In the genomic region with DNA sequence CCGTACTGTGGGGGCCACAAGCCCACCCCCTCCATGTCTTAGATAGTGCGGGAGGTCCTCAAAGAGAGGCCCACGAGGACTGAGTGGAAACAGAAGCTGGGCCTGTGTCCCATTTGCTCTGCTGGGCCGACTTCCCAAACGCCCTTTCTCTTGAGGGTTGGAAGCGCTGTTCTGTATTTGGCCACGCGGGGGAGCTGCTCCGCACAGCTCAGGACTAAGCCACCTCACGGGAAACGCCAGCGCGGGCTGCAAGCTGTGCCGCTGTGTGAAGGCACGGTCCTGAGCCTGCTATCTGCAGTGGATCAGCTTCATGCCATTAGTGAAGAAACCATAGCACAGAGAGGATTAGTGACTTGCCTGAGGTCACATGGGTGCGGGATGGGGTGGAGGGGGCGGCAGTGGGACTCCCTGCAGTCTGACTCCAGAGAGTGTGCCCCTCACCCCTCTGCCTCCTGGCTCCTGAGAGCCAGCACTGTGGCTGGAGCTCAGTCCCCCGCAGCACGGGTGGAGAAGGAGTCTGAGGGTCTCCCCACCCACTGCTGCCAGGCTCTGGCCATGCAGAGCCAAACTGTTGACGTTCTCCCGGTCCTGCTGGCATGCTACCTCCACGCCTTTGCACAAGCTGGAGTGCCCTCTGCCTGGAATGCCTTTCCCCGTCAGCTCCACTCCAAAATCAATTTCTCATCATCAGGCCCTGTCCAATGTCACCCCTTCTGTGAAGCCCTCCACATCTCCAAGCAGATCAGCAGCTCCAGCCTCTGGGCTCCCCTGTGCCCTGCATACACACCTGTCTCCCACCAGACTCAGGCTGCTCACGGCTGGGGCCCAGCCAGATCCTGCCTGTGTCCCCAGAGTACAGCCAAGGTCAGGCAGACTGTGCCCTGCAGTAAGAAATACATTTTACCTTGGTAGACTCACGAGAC, we compare ENCODE assay signal across 8 cellular contexts. TPM values are rescaled to one million over a fixed set of nuclear protein-coding genes. Genes with fewer than 3 reads are reported as not detected.
DNase-seq lines count a peak whose midpoint lies in the region; ATAC-seq, FAIRE-seq and TF ChIP-seq lines count a peak whose summit lies in the region.

No MANE protein-coding gene starts in this region.

- H2BK12ac ChIP-seq in H1 (ENCODE audit: low read depth, low read length) (no peak overlapping the region; the same call in 1 of the 2 replicates), mesenchymal stem cell (ENCODE audit: low read length in 2 of 2) (peak overlapping the region in 1 of 2 experiments; percentile 37)

- no peak overlapping the region for H2BK120ac ChIP-seq in H1 (replicated peaks; ENCODE audit: low read depth, low read length)
- no peak overlapping the region for H2BK120ac ChIP-seq in mesenchymal stem cell (ENCODE audit: low read depth, low read length)

- peak overlapping the region; percentile 85; the same call in 1 of the 2 replicates for H4K8ac ChIP-seq in H1 (ENCODE audit: extremely low read depth, insufficient read depth, low read length)
- H4K8ac ChIP-seq in mesenchymal stem cell (ENCODE audit: low read length) = peak overlapping the region; percentile 84

- no peaks in the 10 kb centered on the region for H3K79me2 ChIP-seq in H1 (ENCODE audit: control insufficient read depth in 1 of 2, insufficient read depth in 2 of 2, low read length in 2 of 2)

- CTCF ChIA-PET in H1 (lab: Charles Lee; ENCODE audit: partially characterized antibody) = interaction anchor here (0.6 to 7.3 kb wide), 65 partner anchors 10 to 530 kb away, joined by 3 to 77 read pairs (median 5); a partner anchor contains a TSS

- H3K9ac ChIP-seq in H1 (replicated peaks in 1 of 4; ENCODE audit: extremely low read depth in 1 of 4, low read depth in 3 of 4, low read length in 3 of 4) = no peak overlapping the region; a peak in 1 of 7 replicates
- H3K9ac ChIP-seq in mesenchymal stem cell (ENCODE audit: low read length) = peak overlapping the region; percentile 43

- TF ChIP-seq CTCF in H1 (IDR thresholded peaks at IDR 0.05; ENCODE audit: control extremely low read depth in 1 of 3, insufficient read depth in 1 of 3, low read depth in 1 of 3, low read length in 3 of 3) = peak; percentile 91 to 94 (median 92)

- H3K14ac ChIP-seq in H1 (ENCODE audit: insufficient read length) (no peak overlapping the region), mesenchymal stem cell (ENCODE audit: low read length in 2 of 2) (peak overlapping the region in 1 of 2 experiments; percentile 92)

- peak overlapping the region; percentile 27; the same call in 1 of the 2 replicates for H2BK5ac ChIP-seq in H1 (ENCODE audit: low read depth, low read length)
- H2BK5ac ChIP-seq in mesenchymal stem cell (ENCODE audit: low read depth, low read length, poor library complexity, severe bottlenecking) = no peak overlapping the region

- H2AK5ac ChIP-seq in H1 (ENCODE audit: low read depth, low read length) (no peak overlapping the region), mesenchymal stem cell (ENCODE audit: low read length, severe bottlenecking) (no peak overlapping the region)

- DNase-seq in GDM1 (lab: John Stamatoyannopoulos, UW) (peak; percentile 66), NOMO-1 treated with dmso at 0.1 percent for 144 hours (lab: John Stamatoyannopoulos, UW; ENCODE audit: unreplicated experiment) (peak; percentile 63), H1 (ENCODE audit: low read depth in 1 of 2, low spot score in 2 of 2) (peak; percentile 54 to 95), mesenchymal stem cell (peak; percentile 80)
- DNase-seq in activated CD8-positive, alpha-beta memory T cell treated with anti-CD3 and anti-CD28 coated beads, Interleukin-2, amount 50 U/mL, for 1 hour (ENCODE audit: extremely low read depth) = peak; percentile 8
- peak; percentile 68 for DNase-seq in stimulated activated CD8-positive, alpha-beta memory T cell treated with anti-CD3 and anti-CD28 coated beads, Interleukin-15, amount 100 ng/mL, for 24 hours (ENCODE audit: low read depth)

- H3K9me3 ChIP-seq in H1 (ENCODE audit: insufficient read depth in 2 of 2, low read depth in 1 of 2, low read length in 1 of 2) (no peaks in the 10 kb centered on the region), mesenchymal stem cell (ENCODE audit: control insufficient read depth, low read length) (no peaks in the 10 kb centered on the region)

- no peaks in the 10 kb centered on the region for H4K20me1 ChIP-seq in H1 (replicated peaks in 1 of 2; ENCODE audit: control insufficient read depth in 1 of 2, insufficient read depth in 2 of 2, low read length in 2 of 2)

- H2BK15ac ChIP-seq in H1 (ENCODE audit: low read length) = peak overlapping the region; percentile 96
- H2BK15ac ChIP-seq in mesenchymal stem cell (ENCODE audit: low read depth, poor library complexity, severe bottlenecking) = no peak overlapping the region

- peak; percentile 83 for FAIRE-seq in H1 (lab: Jason Lieb, UNC)

- no peak for TF ChIP-seq EP300 in H1 (IDR thresholded peaks at IDR 0.05; ENCODE audit: borderline replicate concordance in 1 of 2, low read depth in 2 of 2, low read length in 2 of 2)

- H2AFZ ChIP-seq in H1 (ENCODE audit: low read length) = peak overlapping the region; percentile 67
- H2AFZ ChIP-seq in mesenchymal stem cell (ENCODE audit: low read depth, low read length) = peak overlapping the region; percentile 88

- H3K4me1 ChIP-seq in H1 (replicated peaks in 1 of 4; ENCODE audit: control insufficient read depth in 3 of 4, insufficient read depth in 4 of 4, low read length in 3 of 4) (peaks cover 0 to 2% (median 0%) of the 10 kb centered on the region in 4 experiments; a peak in 1 of 7 replicates), mesenchymal stem cell (ENCODE audit: control insufficient read depth, insufficient read depth, low read depth, low read length) (peaks cover 6% of the 10 kb centered on the region)

- 29% methylated on average over 25 of the region's 25 CpGs; no CpG with 5 or more reads in 1 of the 2 experiments for whole genome bisulfite sequencing in H1 (ENCODE audit: extremely low coverage in 1 of 2, insufficient coverage in 1 of 2, insufficient read length in 1 of 2, insufficient replicate concordance in 2 of 2, low coverage in 1 of 2, low lambda C conversion rate in 2 of 2, missing lambda C conversion rate in 1 of 2), 2 experiments
- 24% methylated on average over 25 of the region's 25 CpGs for WGBS in mesenchymal stem cell

- peak; percentile 72 to 80 for TF ChIP-seq RAD21 in H1 (IDR thresholded peaks at IDR 0.05 in 1 of 2, conservative IDR thresholded peaks at IDR 0.05 in 1 of 2; ENCODE audit: low read depth in 2 of 2, low read length in 2 of 2)

- H3K4ac ChIP-seq in H1 (replicated peaks; ENCODE audit: insufficient read length, low read depth, low read length) = no peak overlapping the region
- H3K4ac ChIP-seq in mesenchymal stem cell (ENCODE audit: low read depth in 1 of 2, low read length in 2 of 2) = no peak overlapping the region

- ATAC-seq in HG03565 (IDR thresholded peaks at IDR 0.05; ENCODE audit: unreplicated experiment) (peak; percentile 57), GM21367 (IDR thresholded peaks at IDR 0.05; ENCODE audit: unreplicated experiment) (no peak)

- H3K4me2 ChIP-seq in H1 (ENCODE audit: insufficient read depth in 1 of 2, low read depth in 2 of 2, low read length in 2 of 2) (peak overlapping the region in 1 of 2 experiments; percentile 49; a peak in 3 of 4 replicates), mesenchymal stem cell (ENCODE audit: low read length, poor library complexity, severe bottlenecking) (peak overlapping the region; percentile 55)

- no peak overlapping the region for H3K4me3 ChIP-seq in H1 (ENCODE audit: extremely low read depth in 1 of 4, insufficient read depth in 2 of 4, low read depth in 3 of 4, low read length in 4 of 4)
- no peak overlapping the region for H3K4me3 ChIP-seq in mesenchymal stem cell (ENCODE audit: insufficient read depth in 1 of 2, low read depth in 1 of 2, low read length in 2 of 2)

- H4K91ac ChIP-seq in H1 (replicated peaks; ENCODE audit: insufficient read length, low read length) (peak overlapping the region; percentile 25), mesenchymal stem cell (ENCODE audit: low read length) (no peak overlapping the region)

- no peaks in the 10 kb centered on the region for H3K79me1 ChIP-seq in H1 (ENCODE audit: low read depth, low read length)
- no peaks in the 10 kb centered on the region for H3K79me1 ChIP-seq in mesenchymal stem cell (replicated peaks; ENCODE audit: low read length, poor library complexity, severe bottlenecking)

- no peaks in the 10 kb centered on the region for H3K36me3 ChIP-seq in H1 (ENCODE audit: control insufficient read depth in 2 of 4, insufficient read depth in 4 of 4, low read length in 3 of 4)
- no peaks in the 10 kb centered on the region for H3K36me3 ChIP-seq in mesenchymal stem cell (ENCODE audit: control insufficient read depth in 1 of 2, insufficient read depth in 2 of 2, low read depth in 1 of 2, low read length in 2 of 2)

- H3K23ac ChIP-seq in H1 (ENCODE audit: insufficient read length) (no peak overlapping the region), mesenchymal stem cell (ENCODE audit: low read length in 2 of 2) (no peak overlapping the region)

- no peak overlapping the region for H4K5ac ChIP-seq in H1 (ENCODE audit: insufficient read length, low read depth, low read length)

- H3K27me3 ChIP-seq in H1 (replicated peaks in 1 of 4; ENCODE audit: control insufficient read depth in 3 of 4, extremely low read depth in 1 of 4, insufficient read depth in 3 of 4, low read length in 3 of 4) (no peaks in the 10 kb centered on the region; a peak in 2 of 7 replicates), mesenchymal stem cell (ENCODE audit: control insufficient read depth in 1 of 2, insufficient read depth in 1 of 2, low read length in 2 of 2) (peaks cover 33 to 43% of the 10 kb centered on the region in 2 experiments)

- POLR2A ChIA-PET in H1 (lab: Charles Lee; ENCODE audit: partially characterized antibody) = interaction anchor here (0.7 to 1.1 kb wide), 2 partner anchors 60 to 62 kb away, joined by 3 read pairs; no protein-coding TSS in a partner anchor

- H3K18ac ChIP-seq in H1 (ENCODE audit: extremely low read depth, low read length) (no peak overlapping the region), mesenchymal stem cell (ENCODE audit: low read depth in 1 of 2, low read length in 2 of 2) (no peak overlapping the region)

- no peak overlapping the region; the same call in 1 of the 2 replicates for H2BK20ac ChIP-seq in H1 (ENCODE audit: low read length)

- TF ChIP-seq POLR2A in H1 (IDR thresholded peaks at IDR 0.05; ENCODE audit: control extremely low read depth in 1 of 2, low read depth in 2 of 2, low read length in 2 of 2) = no peak

- H3K56ac ChIP-seq in H1 (replicated peaks; ENCODE audit: insufficient read length, low read depth, low read length) = no peak overlapping the region

- no peaks in the 10 kb centered on the region for H3K23me2 ChIP-seq in H1 (ENCODE audit: low read depth, low read length)

- H3K27ac ChIP-seq in H1 (ENCODE audit: low read depth, low read length) (no peak overlapping the region), mesenchymal stem cell (ENCODE audit: low read length, poor library complexity, severe bottlenecking) (no peak overlapping the region)

RNA-seq across cellular contexts. Expression of a gene that starts 51.5 kb away (rescaled TPM):
- 0.44 and 0.99 TPM in 2 replicates for total RNA-seq in H1 (2021; fragmentation: NEBNext Ultra II Directional; extraction: Animal tissue kit (Norgen Biotek cat#: 25700))
- 1.9 and 2.0 TPM in 2 replicates for polyA plus RNA-seq in H1 (2011; rRNA removed)
- 1.0 TPM for polyA plus RNA-seq in H1 (2011; cell fraction: cytosol; rRNA removed)
- polyA plus RNA-seq in H1 (2011; cell fraction: nucleus; rRNA removed) = 0.88 TPM
- 1.0 to 3.3 TPM (median 1.7 TPM) in 4 replicates for polyA plus RNA-seq in H1 (2012, experiment 1 of 2)
- polyA plus RNA-seq in H1 (2012, experiment 2 of 2) = 1.0 TPM
- polyA plus RNA-seq in H1 (2013, experiment 1 of 2) = 1.1 TPM
- 1.2 TPM for polyA plus RNA-seq in H1 (2013, experiment 2 of 2)
- 0.95 and 1.2 TPM in 2 replicates for polyA minus RNA-seq in H1 (2011; rRNA and poly(A)+ RNA removed)
- polyA minus RNA-seq in H1 (2011; cell fraction: cytosol; rRNA and poly(A)+ RNA removed) = 1.2 TPM
- polyA minus RNA-seq in H1 (2011; cell fraction: nucleus; rRNA and poly(A)+ RNA removed) = 0.50 TPM
- polyA plus RNA-seq in mesenchymal stem cell (2013, experiment 1 of 2) = 35.9 TPM
- polyA plus RNA-seq in mesenchymal stem cell (2013, experiment 2 of 2) = 36.0 TPM

Comparison
In these comparisons a context has a peak if more than half of its experiments do, and no peak if none do; other contexts are left out.
1. DNase-seq: peak in every context shown above with its lines; median percentile 80 in mesenchymal stem cell; 74 in H1; 68 in stimulated activated CD8-positive, alpha-beta memory T cell treated with anti-CD3 and anti-CD28 coated beads, Interleukin-15, amount 100 ng/mL, for 24 hours; 66 in GDM1; 63 in NOMO-1 treated with dmso at 0.1 percent for 144 hours; 8 in activated CD8-positive, alpha-beta memory T cell treated with anti-CD3 and anti-CD28 coated beads, Interleukin-2, amount 50 U/mL, for 1 hour.